ENCODE assay signal across 19 cellular contexts in genomic region chr22:47591709-47592108, GRCh38.
"Had no signal": no experiment of that assay in that cellular context is flagged by ENCODE, and none has a peak within 500 bp of the region (broad histone marks: within the 10 kb centered on the region; RNA-seq: fewer than 3 reads in every experiment).

No MANE protein-coding gene starts in this region.

- H3K4me1 Mint-ChIP-seq: naive thymus-derived CD4-positive, alpha-beta T cell; neural crest cell; stimulated activated naive B cell treated with anti-CD40 and anti-IgM and Interleukin-4, amounts not matched to agents 10 μg/mL and 1 μg/mL and 100 μg/mL, for 72 hours; stimulated activated naive CD8-positive, alpha-beta T cell treated with anti-CD3 and anti-CD28 coated beads, Interleukin-15, amount 100 ng/mL, for 72 hours had no signal

- H3K27ac Mint-ChIP-seq: naive thymus-derived CD4-positive, alpha-beta T cell; stimulated activated naive B cell treated with anti-CD40 and anti-IgM and Interleukin-4, amounts not matched to agents 10 μg/mL and 1 μg/mL and 100 μg/mL, for 72 hours had no signal

- H3K36me3 Mint-ChIP-seq: naive thymus-derived CD4-positive, alpha-beta T cell; stimulated activated naive B cell treated with anti-CD40 and anti-IgM and Interleukin-4, amounts not matched to agents 10 μg/mL and 1 μg/mL and 100 μg/mL, for 72 hours had no signal

- DNase-seq: effector CD4-positive, alpha-beta T cell; hippocampal formation; left colon; mesendoderm; naive thymus-derived CD4-positive, alpha-beta T cell; ovary; right cardiac atrium; stimulated activated CD4-positive, alpha-beta T cell treated with anti-CD3 and anti-CD28 coated beads, Interleukin-15, amount 100 ng/mL, for 24 hours; stimulated activated CD4-positive, alpha-beta T cell treated with anti-CD3 and anti-CD28 coated beads, Interleukin-1b, Interleukin-23, amount 100 ng/mL, for 48 hours; stimulated activated CD4-positive, alpha-beta T cell treated with anti-CD3 and anti-CD28 coated beads, Interleukin-4, amount 100 ng/mL, for 24 hours; stimulated activated naive B cell treated with anti-CD40 and anti-IgM and Interleukin-4, amounts not matched to agents 10 μg/mL and 1 μg/mL and 100 μg/mL, for 72 hours; stimulated activated naive CD8-positive, alpha-beta T cell treated with anti-CD3 and anti-CD28 coated beads, Interleukin-15, amount 100 ng/mL, for 72 hours; substantia nigra; upper lobe of left lung had no signal

- H3K36me3 ChIP-seq: heart left ventricle, ovary, upper lobe of left lung, vagina had no signal

- H3K4me1 ChIP-seq: heart left ventricle, upper lobe of left lung, vagina had no signal

- H3K9me3 Mint-ChIP-seq: neural crest cell; stimulated activated naive B cell treated with anti-CD40 and anti-IgM and Interleukin-4, amounts not matched to agents 10 μg/mL and 1 μg/mL and 100 μg/mL, for 72 hours; stimulated activated naive CD8-positive, alpha-beta T cell treated with anti-CD3 and anti-CD28 coated beads, Interleukin-15, amount 100 ng/mL, for 72 hours had no signal

- H3K27ac ChIP-seq: coronary artery, heart left ventricle, ovary, upper lobe of left lung, vagina had no signal

- H3K4me3 ChIP-seq: coronary artery, heart left ventricle, ovary, upper lobe of left lung, vagina had no signal

- H3K9me3 ChIP-seq: ovary, upper lobe of left lung, vagina had no signal

- H3K4me3 Mint-ChIP-seq: naive thymus-derived CD4-positive, alpha-beta T cell; neural crest cell; stimulated activated naive B cell treated with anti-CD40 and anti-IgM and Interleukin-4, amounts not matched to agents 10 μg/mL and 1 μg/mL and 100 μg/mL, for 72 hours; stimulated activated naive CD8-positive, alpha-beta T cell treated with anti-CD3 and anti-CD28 coated beads, Interleukin-15, amount 100 ng/mL, for 72 hours had no signal

- H3K27me3 ChIP-seq: ovary, upper lobe of left lung, vagina had no signal

- ATAC-seq: esophagus mucosa; heart left ventricle; left colon; naive thymus-derived CD4-positive, alpha-beta T cell; right cardiac atrium; stimulated activated naive B cell treated with anti-CD40 and anti-IgM and Interleukin-4, amounts not matched to agents 10 μg/mL and 1 μg/mL and 100 μg/mL, for 72 hours; stimulated activated naive CD8-positive, alpha-beta T cell treated with anti-CD3 and anti-CD28 coated beads, Interleukin-15, amount 100 ng/mL, for 72 hours had no signal
